ENCODE assay signal across 10 cellular contexts in genomic region chr7:70574970-70575799, GRCh38.
DNase-seq lines count a peak whose midpoint lies in the region; ATAC-seq and TF ChIP-seq lines count a peak whose summit lies in the region.
"Had no signal": no experiment of that assay in that cellular context is flagged by ENCODE, and none has a peak within 500 bp of the region (broad histone marks: within the 10 kb centered on the region; RNA-seq: fewer than 3 reads in every experiment).

No MANE protein-coding gene starts in this region.

- H3K4me3 ChIP-seq in A673 (ENCODE audit: low read depth, low read length, poor library complexity, severe bottlenecking) (no peak overlapping the region), kidney epithelial cell (ENCODE audit: low read depth, low read length) (no peak overlapping the region)

- H3K27ac Mint-ChIP-seq in activated CD8-positive, alpha-beta memory T cell treated with anti-CD3 and anti-CD28 coated beads, Interleukin-2, amount 10 ng/mL, durations not matched to agents 7 days and 5 days, result no peak overlapping the region
- H3K27ac Mint-ChIP-seq: WTC11 had no signal

- DNase-seq in A673 (ENCODE audit: low spot score) (peak; percentile 28), NCI-H1092 treated with DMSO at 0.1 percent for 48 hours (lab: John Stamatoyannopoulos, UW) (peak; percentile 93), SK-N-DZ (ENCODE audit: low spot score) (peak; percentile 90), kidney epithelial cell (ENCODE audit: low read depth) (peak; percentile 58), NOMO-1 treated with dmso at 0.1 percent for 144 hours (lab: John Stamatoyannopoulos, UW; ENCODE audit: unreplicated experiment) (no peak)
- no peak for DNase-seq in activated CD8-positive, alpha-beta memory T cell treated with anti-CD3 and anti-CD28 coated beads, Interleukin-2, amount 10 ng/mL, durations not matched to agents 7 days and 5 days
- DNase-seq: RPMI8226 had no signal

- H3K27me3 ChIP-seq in A673 (replicated peaks; ENCODE audit: insufficient read depth, low read depth, low read length, poor library complexity) (peaks cover 22% of the 10 kb centered on the region), kidney epithelial cell (ENCODE audit: control insufficient read depth, insufficient read depth, low read length) (no peaks in the 10 kb centered on the region)

- H3K9me3 ChIP-seq in A673 (ENCODE audit: low read depth, low read length, poor library complexity, severe bottlenecking), result no peaks in the 10 kb centered on the region

- no peaks in the 10 kb centered on the region for H3K9me3 Mint-ChIP-seq in activated CD8-positive, alpha-beta memory T cell treated with anti-CD3 and anti-CD28 coated beads, Interleukin-2, amount 10 ng/mL, durations not matched to agents 7 days and 5 days (ENCODE audit: low read depth)

- H3K36me3 ChIP-seq in A673 (ENCODE audit: insufficient read depth, low read length, poor library complexity, severe bottlenecking) (no peaks in the 10 kb centered on the region), kidney epithelial cell (ENCODE audit: control insufficient read depth, insufficient read depth, low read length) (no peaks in the 10 kb centered on the region)

- H3K4me1 ChIP-seq in A673 (ENCODE audit: insufficient read depth, low read length, poor library complexity, severe bottlenecking), result peaks cover 15% of the 10 kb centered on the region

- ATAC-seq in GM19395 (IDR thresholded peaks at IDR 0.05; ENCODE audit: unreplicated experiment), result no peak
- no peak for ATAC-seq in HG02884 (IDR thresholded peaks at IDR 0.05; ENCODE audit: unreplicated experiment)
- ATAC-seq in activated CD8-positive, alpha-beta memory T cell treated with anti-CD3 and anti-CD28 coated beads, Interleukin-2, amount 10 ng/mL, durations not matched to agents 7 days and 5 days, result no peak
- ATAC-seq: WTC11 had no signal

- no peak overlapping the region for H3K4me3 Mint-ChIP-seq in activated CD8-positive, alpha-beta memory T cell treated with anti-CD3 and anti-CD28 coated beads, Interleukin-2, amount 10 ng/mL, durations not matched to agents 7 days and 5 days
- H3K4me3 Mint-ChIP-seq: WTC11 had no signal

- H3K27me3 Mint-ChIP-seq in activated CD8-positive, alpha-beta memory T cell treated with anti-CD3 and anti-CD28 coated beads, Interleukin-2, amount 10 ng/mL, durations not matched to agents 7 days and 5 days, result peaks cover 2% of the 10 kb centered on the region

- TF ChIP-seq CTCF in A673 (conservative IDR thresholded peaks at IDR 0.05; ENCODE audit: low read depth, low read length), result no peak
- no peak for TF ChIP-seq CTCF in kidney epithelial cell (IDR thresholded peaks at IDR 0.05; ENCODE audit: insufficient read depth, low read length, poor library complexity, severe bottlenecking)

- CTCF ChIA-PET in A673 (lab: Charles Lee), result interaction anchor here (0.7 kb wide), 1 partner anchor 121 kb away, joined by 3 read pairs; no protein-coding TSS in a partner anchor
- CTCF ChIA-PET in activated CD8-positive, alpha-beta memory T cell treated with anti-CD3 and anti-CD28 coated beads, Interleukin-2, amount 10 ng/mL, durations not matched to agents 7 days and 5 days (lab: Charles Lee), result no interaction called here

- intact Hi-C loops in A673 (cut with micrococcal nuclease; ENCODE audit: unreplicated experiment), result no loop called here

- POLR2A ChIA-PET in A673 (lab: Charles Lee; ENCODE audit: low non-redundant PET), result no interaction called here

- BruUV-seq in A673 (replicated peaks; lab: Mats Ljungman, UMichigan), result no TSS peak

- H3K27ac ChIP-seq in A673 (ENCODE audit: low read depth, low read length, poor library complexity, severe bottlenecking), result no peak overlapping the region

- no peaks in the 10 kb centered on the region for H3K4me1 Mint-ChIP-seq in activated CD8-positive, alpha-beta memory T cell treated with anti-CD3 and anti-CD28 coated beads, Interleukin-2, amount 10 ng/mL, durations not matched to agents 7 days and 5 days

- no peaks in the 10 kb centered on the region for H3K36me3 Mint-ChIP-seq in activated CD8-positive, alpha-beta memory T cell treated with anti-CD3 and anti-CD28 coated beads, Interleukin-2, amount 10 ng/mL, durations not matched to agents 7 days and 5 days
- H3K36me3 Mint-ChIP-seq: WTC11 had no signal

Comparison
In these comparisons a context has a peak if more than half of its experiments do, and no peak if none do; other contexts are left out.
1. DNase-seq: peak in A673 (single experiment), NCI-H1092 treated with DMSO at 0.1 percent for 48 hours (single experiment), SK-N-DZ (single experiment) and kidney epithelial cell (single experiment); none in activated CD8-positive, alpha-beta memory T cell treated with anti-CD3 and anti-CD28 coated beads, Interleukin-2, amount 10 ng/mL, durations not matched to agents 7 days and 5 days (single experiment) and NOMO-1 treated with dmso at 0.1 percent for 144 hours (single experiment).